In genomic region chr7:54252256-54253035, GRCh38 we compare ENCODE assay signal across 14 cellular contexts.
"Had no signal": no experiment of that assay in that cellular context is flagged by ENCODE, and none has a peak within 500 bp of the region (broad histone marks: within the 10 kb centered on the region; RNA-seq: fewer than 3 reads in every experiment).

No MANE protein-coding gene starts in this region.

- H3K27ac ChIP-seq: dorsolateral prefrontal cortex, hepatocyte, left ventricle myocardium inferior, suprapubic skin had no signal

- ATAC-seq: activated T-cell treated with anti-CD3 and anti-CD28 coated beads, Interleukin-2, amount 50 U/mL, for 4 hours; right cardiac atrium; WTC11 had no signal

- H3K27me3 ChIP-seq: dorsolateral prefrontal cortex, hepatocyte, suprapubic skin had no signal

- H3K36me3 ChIP-seq: left ventricle myocardium inferior, suprapubic skin had no signal

- H3K4me3 ChIP-seq: dorsolateral prefrontal cortex, hepatocyte, left ventricle myocardium inferior, smooth muscle cell, suprapubic skin had no signal

- DNase-seq: activated CD4-positive, alpha-beta memory T cell treated with anti-CD3 and anti-CD28 coated beads, Interleukin-2, amount 10 ng/mL, durations not matched to agents 7 days and 5 days; activated CD4-positive, alpha-beta T cell treated with anti-CD3 and anti-CD28 coated beads for 4 hours; activated effector memory CD4-positive, alpha-beta T cell treated with Interleukin-2 at 50 U/mL for 16 hours; activated naive CD4-positive, alpha-beta T cell treated with anti-CD3 and anti-CD28 coated beads, Interleukin-2, amount 50 U/mL, for 16 hours; activated T-cell treated with anti-CD3 and anti-CD28 coated beads, Interleukin-2, amount 50 U/mL, for 4 hours; dorsolateral prefrontal cortex; endodermal cell; left ventricle myocardium inferior; right cardiac atrium; trophoblast cell had no signal

- H3K9me3 ChIP-seq: left ventricle myocardium inferior, suprapubic skin had no signal

- H3K4me1 ChIP-seq: left ventricle myocardium inferior, suprapubic skin had no signal
